1 cellular context compared by ENCODE assay signal in genomic region chr11:119664063-119664572, GRCh38.
TF ChIP-seq lines count a peak whose summit lies in the region.

No MANE protein-coding gene starts in this region.

TF ChIP-seq in HepG2, 621 proteins besides CTCF, POLR2A, EP300 and RAD21 (continued from another document and continues in another):
- TF ChIP-seq FOXJ3 (CRISPR knock-in tag; IDR thresholded peaks at IDR 0.05; ENCODE audit: borderline replicate concordance) (peak; percentile 23; the same call in 1 of the 2 replicates), KAT8 (CRISPR knock-in tag; IDR thresholded peaks at IDR 0.05) (peak; percentile 40; the same call in 1 of the 2 replicates), HMG20A (CRISPR knock-in tag; IDR thresholded peaks at IDR 0.05; ENCODE audit: borderline replicate concordance) (peak; percentile 45; the same call in 1 of the 2 replicates), HDAC1 (CRISPR knock-in tag; IDR thresholded peaks at IDR 0.05) (peak; percentile 59), ATF7 (IDR thresholded peaks at IDR 0.05) (no peak), ATF7 (CRISPR knock-in tag; IDR thresholded peaks at IDR 0.05) (no peak), TBX2 (CRISPR knock-in tag; IDR thresholded peaks at IDR 0.05; ENCODE audit: borderline replicate concordance) (peak; percentile 53; the same call in 1 of the 2 replicates), ARHGAP35 (CRISPR knock-in tag; IDR thresholded peaks at IDR 0.05; ENCODE audit: borderline replicate concordance) (0 out of 2 replicates have a peak, but pooled peaks have one; percentile 35), NONO (IDR thresholded peaks at IDR 0.05) (no peak), NONO (CRISPR knock-in tag; conservative IDR thresholded peaks at IDR 0.05) (peak; percentile 51; the same call in 1 of the 2 replicates), ZFP91 (CRISPR knock-in tag; IDR thresholded peaks at IDR 0.05; ENCODE audit: borderline replicate concordance) (no peak), DZIP1 (CRISPR knock-in tag; IDR thresholded peaks at IDR 0.05) (no peak), SKI (IDR thresholded peaks at IDR 0.05; ENCODE audit: partially characterized antibody) (peak; percentile 81), ZBTB10 (CRISPR knock-in tag; IDR thresholded peaks at IDR 0.05; ENCODE audit: borderline replicate concordance) (0 out of 2 replicates have a peak, but pooled peaks have one; percentile 86), ATF2 (CRISPR knock-in tag; IDR thresholded peaks at IDR 0.05) (peak; percentile 68; the same call in 1 of the 2 replicates), LCORL (IDR thresholded peaks at IDR 0.05) (no peak), LCORL (CRISPR knock-in tag; IDR thresholded peaks at IDR 0.05) (peak; percentile 83), IKZF5 (CRISPR knock-in tag; IDR thresholded peaks at IDR 0.05) (peak; percentile 45; the same call in 1 of the 2 replicates), MAFG (CRISPR knock-in tag; IDR thresholded peaks at IDR 0.05) (no peak), ELF1 (CRISPR knock-in tag; IDR thresholded peaks at IDR 0.05) (0 out of 2 replicates have a peak, but pooled peaks have one; percentile 13), HNF1B (CRISPR knock-in tag; IDR thresholded peaks at IDR 0.05) (0 out of 2 replicates have a peak, but pooled peaks have one; percentile 22), RXRB (CRISPR knock-in tag; IDR thresholded peaks at IDR 0.05; ENCODE audit: borderline replicate concordance) (peak; percentile 52; the same call in 1 of the 2 replicates), ZNF776 (CRISPR knock-in tag; IDR thresholded peaks at IDR 0.05) (no peak), RARA (CRISPR knock-in tag; IDR thresholded peaks at IDR 0.05) (0 out of 2 replicates have a peak, but pooled peaks have one; percentile 34), TGIF2 (CRISPR knock-in tag; IDR thresholded peaks at IDR 0.05) (peak; percentile 51; the same call in 1 of the 2 replicates), ZMYM4 (CRISPR knock-in tag; IDR thresholded peaks at IDR 0.05) (peak; percentile 33; the same call in 1 of the 2 replicates), HIC2 (CRISPR knock-in tag; IDR thresholded peaks at IDR 0.05; ENCODE audit: low read depth) (0 out of 2 replicates have a peak, but pooled peaks have one; percentile 19), MEF2D (CRISPR knock-in tag; IDR thresholded peaks at IDR 0.05) (0 out of 2 replicates have a peak, but pooled peaks have one; percentile 25), ZNF792 (CRISPR knock-in tag; IDR thresholded peaks at IDR 0.05) (peak; percentile 51; the same call in 1 of the 2 replicates), TEF (CRISPR knock-in tag; IDR thresholded peaks at IDR 0.05) (no peak), MAZ (IDR thresholded peaks at IDR 0.05; ENCODE audit: borderline replicate concordance, low read depth, low read length) (no peak), MAZ (CRISPR knock-in tag; IDR thresholded peaks at IDR 0.05; ENCODE audit: low read depth) (peak; percentile 55; the same call in 1 of the 2 replicates), HOXA3 (CRISPR knock-in tag; IDR thresholded peaks at IDR 0.05) (peak; percentile 42; the same call in 1 of the 2 replicates), NR2F2 (IDR thresholded peaks at IDR 0.05; ENCODE audit: borderline replicate concordance, low read depth) (no peak), ZNF33A (CRISPR knock-in tag; IDR thresholded peaks at IDR 0.05; ENCODE audit: borderline replicate concordance) (no peak), ZNF34 (CRISPR knock-in tag; IDR thresholded peaks at IDR 0.05; ENCODE audit: borderline replicate concordance) (no peak), SALL1 (CRISPR knock-in tag; IDR thresholded peaks at IDR 0.05) (peak; percentile 79), ZNF687 (CRISPR knock-in tag; IDR thresholded peaks at IDR 0.05) (peak; percentile 50; the same call in 1 of the 2 replicates), ZNF788 (CRISPR knock-in tag; IDR thresholded peaks at IDR 0.05; ENCODE audit: borderline replicate concordance) (0 out of 2 replicates have a peak, but pooled peaks have one; percentile 50), FOXA1 (IDR thresholded peaks at IDR 0.05) (no peak), FOXA1 (CRISPR knock-in tag; IDR thresholded peaks at IDR 0.05) (peak; percentile 30), PHF21A (CRISPR knock-in tag; IDR thresholded peaks at IDR 0.05) (peak; percentile 88), SMAD3 (CRISPR knock-in tag; IDR thresholded peaks at IDR 0.05) (peak; percentile 18; the same call in 1 of the 2 replicates)
